In the genomic region with DNA sequence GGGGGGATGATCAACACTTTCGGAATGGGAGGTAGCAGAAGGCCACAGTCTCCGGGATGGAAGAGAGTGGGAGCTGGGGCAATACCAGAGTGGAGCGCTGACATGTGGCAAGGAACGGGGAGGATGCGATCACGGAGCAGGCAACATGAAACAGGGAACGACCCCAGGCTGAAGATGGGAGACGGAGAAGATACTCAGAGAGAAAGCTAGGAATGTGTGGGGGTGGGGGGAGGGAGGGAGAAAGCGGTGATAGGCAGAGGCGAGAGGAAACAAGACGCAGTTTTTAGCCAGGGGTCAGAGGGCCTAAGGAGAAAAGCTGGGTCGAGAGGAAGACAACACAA, we compare ENCODE assay signal across 8 cellular contexts. TPM values are rescaled to one million over a fixed set of nuclear protein-coding genes. Genes with fewer than 3 reads are reported as not detected.
A peak's percentile ranks its signal among the peaks of the same experiment; 100 is the strongest.
DNase-seq lines count a peak whose midpoint lies in the region; ATAC-seq and TF ChIP-seq lines count a peak whose summit lies in the region.

No MANE protein-coding gene starts in this region.

- H3K4me3 ChIP-seq in BE2C (ENCODE audit: low read depth, low read length) (peak overlapping the region; percentile 90), Panc1 (ENCODE audit: low read depth in 2 of 2, low read length in 2 of 2) (peak overlapping the region; percentile 88 to 96), fibroblast of mammary gland (ENCODE audit: control insufficient read depth, low read depth, low read length) (peak overlapping the region; percentile 96)

- H3K27me3 ChIP-seq in BE2C = no peaks in the 10 kb centered on the region
- peaks cover 2% of the 10 kb centered on the region; the same call in 1 of the 2 replicates for H3K27me3 ChIP-seq in Panc1 (ENCODE audit: control insufficient read depth, insufficient read depth, low read length)

- in situ Hi-C loops in Panc1 (cut with HindIII; ENCODE audit: low pct_unique_long_range_greater_than_20kb, low sequenced_read_pairs) = no loop called here

- DNase-seq in BE2C (peak; percentile 23), Panc1 (ENCODE audit: low read depth, low spot score) (no peak), fibroblast of mammary gland (ENCODE audit: low read depth) (peak; percentile 41), omental fat pad (ENCODE audit: low spot score) (no peak), MV-4-11 (lab: John Stamatoyannopoulos, UW) (no peak), SHP77 (lab: John Stamatoyannopoulos, UW) (no peak)

- H3K9me3 ChIP-seq in BE2C = no peaks in the 10 kb centered on the region
- H3K9me3 ChIP-seq in Panc1 (ENCODE audit: control insufficient read depth, insufficient read depth, low read depth, low read length) = no peaks in the 10 kb centered on the region

- no peak for TF ChIP-seq CTCF in BE2C (IDR thresholded peaks at IDR 0.05; ENCODE audit: low read depth, low read length)
- no peak for TF ChIP-seq CTCF in Panc1 (IDR thresholded peaks at IDR 0.05)
- TF ChIP-seq CTCF in fibroblast of mammary gland (conservative IDR thresholded peaks at IDR 0.05; ENCODE audit: control insufficient read depth, insufficient read depth, low read depth, low read length) = no peak
- no peak for TF ChIP-seq CTCF in omental fat pad (IDR thresholded peaks at IDR 0.05)

- H3K4me1 ChIP-seq in BE2C (no peaks in the 10 kb centered on the region; the same call in 1 of the 2 replicates), Panc1 (ENCODE audit: control insufficient read depth, insufficient read depth, low read length) (peaks cover 18% of the 10 kb centered on the region)

- ATAC-seq in GM21367 (IDR thresholded peaks at IDR 0.05; ENCODE audit: unreplicated experiment) = peak; percentile 0
- 0 out of 2 replicates have a peak, but pooled peaks have one; percentile 6 for ATAC-seq in Panc1
- ATAC-seq in omental fat pad (ENCODE audit: low FRiP score) = peak; percentile 37
- ATAC-seq in HG02588 (IDR thresholded peaks at IDR 0.05; ENCODE audit: unreplicated experiment) = no peak

- CTCF ChIA-PET in Panc1 (lab: Charles Lee) = interaction anchor here (1.0 to 1.4 kb wide), 3 partner anchors 19 to 461 kb away, joined by 4 read pairs; no protein-coding TSS in a partner anchor

- BruUV-seq in Panc1 (replicated peaks; lab: Mats Ljungman, UMichigan) = no TSS peak

- intact Hi-C loops in Panc1 (cut with micrococcal nuclease; ENCODE audit: unreplicated experiment) = no loop called here

- POLR2A ChIA-PET in Panc1 (lab: Charles Lee) = no interaction called here

- H3K36me3 ChIP-seq in BE2C = peaks cover 16% of the 10 kb centered on the region
- H3K36me3 ChIP-seq in Panc1 (ENCODE audit: control insufficient read depth, insufficient read depth, low read length) = peaks cover 2% of the 10 kb centered on the region

- H3K27ac ChIP-seq in Panc1 (ENCODE audit: low read length) = peak overlapping the region; percentile 93

RNA-seq across cellular contexts. Expression of a gene that starts 0.6 kb away (rescaled TPM):
- polyA plus RNA-seq in BE2C (2012; ENCODE audit: insufficient read depth, insufficient read length, low read depth) = 22.3 TPM
- total RNA-seq in Panc1 (2021; ENCODE audit: unreplicated experiment) (39.0 TPM), omental fat pad (10 to 100 TPM; 22.0 to 37.0 (median 30.4) TPM)
- 22.2 TPM for polyA plus RNA-seq in Panc1 (2012; ENCODE audit: insufficient read length)

Comparison
In these comparisons a context has a peak if more than half of its experiments do, and no peak if none do; other contexts are left out.
1. DNase-seq: peak in BE2C (single experiment) and fibroblast of mammary gland (single experiment); none in Panc1 (single experiment), omental fat pad (single experiment), MV-4-11 (single experiment) and SHP77 (0 of 2).
2. Peak in every context shown above with its lines, with median percentiles within 50 percentile points of each other: H3K4me3 ChIP-seq.